Comparison of ENCODE assay signal across 18 cellular contexts in the genomic region with DNA sequence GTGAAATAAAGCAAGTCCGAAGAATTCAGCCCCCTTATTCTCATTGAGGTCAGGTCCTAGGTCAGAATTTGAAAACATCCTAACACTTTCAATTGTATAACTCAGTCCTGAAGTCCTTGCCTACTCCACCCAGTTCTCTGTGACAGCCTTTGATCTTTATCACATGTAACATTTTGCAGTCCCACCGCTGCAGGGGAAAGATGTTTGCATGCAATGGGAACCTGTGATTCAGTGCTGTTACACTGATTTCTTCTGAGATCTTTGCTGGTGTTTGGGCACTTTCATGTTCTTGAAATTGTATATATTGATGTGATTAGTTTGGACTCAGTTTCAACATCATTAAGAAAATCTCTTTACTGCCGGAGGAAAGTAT. TPM values are rescaled to one million over a fixed set of nuclear protein-coding genes. Genes with fewer than 3 reads are reported as not detected.
A peak's percentile ranks its signal among the peaks of the same experiment; 100 is the strongest.
DNase-seq lines count a peak whose midpoint lies in the region; TF ChIP-seq lines count a peak whose summit lies in the region.
"Had no signal": no experiment of that assay in that cellular context is flagged by ENCODE, and none has a peak within 500 bp of the region (broad histone marks: within the 10 kb centered on the region; RNA-seq: fewer than 3 reads in every experiment).

No MANE protein-coding gene starts in this region.

- H3K4me3 Mint-ChIP-seq in T-helper 2 cell treated with Interferon-gamma antibody and Interleukin-4, amounts not matched to agents 5 μg/mL and 100 μg/mL, for 36 hours = no peak overlapping the region
- H3K4me3 Mint-ChIP-seq in neural progenitor cell (no peak overlapping the region), endothelial cell (ENCODE audit: unreplicated experiment) (no peak overlapping the region)

- WGBS in GM23248 (ENCODE audit: low coverage in 1 of 2, low lambda C conversion rate in 2 of 2, missing lambda C conversion rate in 2 of 2), 2 experiments = 36 to 44% methylated on average over 3 of the region's 3 CpGs

- H3K4me3 ChIP-seq in GM23248 (no peak overlapping the region), neural progenitor cell (no peak overlapping the region)
- H3K4me3 ChIP-seq: A549 had no signal

- H3K9me2 ChIP-seq in GM23248 (ENCODE audit: insufficient read depth) = no peaks in the 10 kb centered on the region

- H3K4me1 ChIP-seq in GM23248 (ENCODE audit: insufficient read depth) (peaks cover 8% of the 10 kb centered on the region; the same call in 1 of the 2 replicates), neural progenitor cell (no peaks in the 10 kb centered on the region)
- H3K4me1 ChIP-seq: A549 had no signal

- no peaks in the 10 kb centered on the region for H3K9me3 ChIP-seq in GM23248 (ENCODE audit: low read depth)
- H3K9me3 ChIP-seq in neural progenitor cell (ENCODE audit: low read depth) = no peaks in the 10 kb centered on the region
- H3K9me3 ChIP-seq: A549 had no signal

- H3K4me1 Mint-ChIP-seq in T-helper 2 cell treated with Interferon-gamma antibody and Interleukin-4, amounts not matched to agents 5 μg/mL and 100 μg/mL, for 36 hours (ENCODE audit: low read depth) = peaks cover 12% of the 10 kb centered on the region
- H3K4me1 Mint-ChIP-seq in neural progenitor cell (no peaks in the 10 kb centered on the region), endothelial cell (ENCODE audit: unreplicated experiment) (peaks cover 8% of the 10 kb centered on the region)

- H3K9ac ChIP-seq in GM23248 (no peak overlapping the region), neural progenitor cell (no peak overlapping the region)

- TF ChIP-seq CTCF in neural progenitor cell (IDR thresholded peaks at IDR 0.05) = no peak
- no peak for TF ChIP-seq CTCF in endothelial cell (IDR thresholded peaks at IDR 0.05; ENCODE audit: unreplicated experiment)

- H3K36me3 Mint-ChIP-seq in T-helper 2 cell treated with Interferon-gamma antibody and Interleukin-4, amounts not matched to agents 5 μg/mL and 100 μg/mL, for 36 hours (ENCODE audit: low read depth) = no peaks in the 10 kb centered on the region
- H3K36me3 Mint-ChIP-seq in neural progenitor cell (no peaks in the 10 kb centered on the region), endothelial cell (ENCODE audit: low read depth, unreplicated experiment) (no peaks in the 10 kb centered on the region)

- peak overlapping the region; percentile 2; the same call in 1 of the 2 replicates for H2AFZ ChIP-seq in GM23248
- H2AFZ ChIP-seq in neural progenitor cell (replicated peaks) = peak overlapping the region; percentile 70

- in situ Hi-C loops in GM23248 (cut with MboI) = no loop called here

- H3K27ac ChIP-seq in GM23248 (no peak overlapping the region), neural progenitor cell (no peak overlapping the region)
- H3K27ac ChIP-seq: A549, RWPE1 had no signal

- H3K27me3 Mint-ChIP-seq in T-helper 2 cell treated with Interferon-gamma antibody and Interleukin-4, amounts not matched to agents 5 μg/mL and 100 μg/mL, for 36 hours (ENCODE audit: low read depth) = no peaks in the 10 kb centered on the region
- H3K27me3 Mint-ChIP-seq in neural progenitor cell (ENCODE audit: insufficient read depth, low read depth) (no peaks in the 10 kb centered on the region), endothelial cell (ENCODE audit: unreplicated experiment) (peaks cover 5% of the 10 kb centered on the region)

- H3F3A ChIP-seq in GM23248 (ENCODE audit: insufficient read depth) = peaks cover 6% of the 10 kb centered on the region
- H3F3A ChIP-seq in neural progenitor cell (ENCODE audit: low read depth) = no peaks in the 10 kb centered on the region

- no peaks in the 10 kb centered on the region for H3K36me3 ChIP-seq in GM23248 (ENCODE audit: low read depth)
- H3K36me3 ChIP-seq in neural progenitor cell = no peaks in the 10 kb centered on the region

- H3K4me2 ChIP-seq in GM23248 (ENCODE audit: unreplicated experiment) (no peak overlapping the region), neural progenitor cell (no peak overlapping the region)
- H3K4me2 ChIP-seq: A549 had no signal

- no peaks in the 10 kb centered on the region for H3K9me3 Mint-ChIP-seq in T-helper 2 cell treated with Interferon-gamma antibody and Interleukin-4, amounts not matched to agents 5 μg/mL and 100 μg/mL, for 36 hours
- H3K9me3 Mint-ChIP-seq in neural progenitor cell (no peaks in the 10 kb centered on the region), endothelial cell (ENCODE audit: unreplicated experiment) (no peaks in the 10 kb centered on the region)

- H3K27ac Mint-ChIP-seq in T-helper 2 cell treated with Interferon-gamma antibody and Interleukin-4, amounts not matched to agents 5 μg/mL and 100 μg/mL, for 36 hours = no peak overlapping the region
- no peak overlapping the region for H3K27ac Mint-ChIP-seq in neural progenitor cell
- H3K27ac Mint-ChIP-seq in endothelial cell (ENCODE audit: unreplicated experiment) = no peak overlapping the region

- no peaks in the 10 kb centered on the region for H3K79me2 ChIP-seq in GM23248 (ENCODE audit: insufficient read depth)
- H3K79me2 ChIP-seq in neural progenitor cell (ENCODE audit: low read depth) = no peaks in the 10 kb centered on the region

- DNase-seq in activated CD4-positive, alpha-beta T cell treated with anti-CD3 and anti-CD28 coated beads for 48 hours = peak; percentile 20
- DNase-seq in activated CD4-positive, alpha-beta T cell treated with anti-CD3 and anti-CD28 coated beads, Interleukin-2, amount 50 U/mL, for 48 hours = no peak
- no peak for DNase-seq in GM23248
- peak; percentile 31 for DNase-seq in T-helper 2 cell treated with Interferon-gamma antibody and Interleukin-4, amounts not matched to agents 5 μg/mL and 100 μg/mL, for 36 hours (ENCODE audit: low spot score)
- DNase-seq in neural progenitor cell (ENCODE audit: low spot score) = no peak
- DNase-seq in endothelial cell (ENCODE audit: low spot score) = no peak
- DNase-seq in NAMALWA (ENCODE audit: low spot score) = no peak
- DNase-seq: C1 segment of cervical spinal cord, DMS 273 treated with DMSO at 0.1 percent for 48 hours, NCI-H1048, NCI-H1436 treated with DMSO at 0.1 percent for 48 hours, NCI-H2029 treated with DMSO at 0.1 percent for 48 hours, NCI-H2171 treated with DMSO at 0.1 percent for 48 hours, NCI-H510A, NCI-H774, PC-3 had no signal

- no peaks in the 10 kb centered on the region for H3K27me3 ChIP-seq in GM23248 (replicated peaks; ENCODE audit: insufficient read depth)
- no peaks in the 10 kb centered on the region for H3K27me3 ChIP-seq in neural progenitor cell

- no peaks in the 10 kb centered on the region for H4K20me1 ChIP-seq in GM23248 (ENCODE audit: insufficient read depth)
- no peaks in the 10 kb centered on the region for H4K20me1 ChIP-seq in neural progenitor cell (ENCODE audit: low read depth)

RNA-seq across cellular contexts. Expression of a gene that starts 18.0 kb away (rescaled TPM):
- total RNA-seq in GM23248 (2014; rRNA removed; shearing (Covaris generic)) = 26.8 and 26.9 TPM in 2 replicates
- polyA plus RNA-seq in GM23248 (2016; fragmentation: Nextera tagmentation; extraction: Ambion mirVana) = 28.4 and 29.8 TPM in 2 replicates
- total RNA-seq in neural progenitor cell (ENCODE audit: low replicate concordance) (30.3 and 44.0 TPM in 2 replicates), endothelial cell (ENCODE audit: unreplicated experiment) (44.3 TPM)

Comparison
In these comparisons a context has a peak if more than half of its experiments do, and no peak if none do; other contexts are left out.
1. DNase-seq: peak in activated CD4-positive, alpha-beta T cell treated with anti-CD3 and anti-CD28 coated beads for 48 hours (single experiment) and T-helper 2 cell treated with Interferon-gamma antibody and Interleukin-4, amounts not matched to agents 5 μg/mL and 100 μg/mL, for 36 hours (single experiment); none in activated CD4-positive, alpha-beta T cell treated with anti-CD3 and anti-CD28 coated beads, Interleukin-2, amount 50 U/mL, for 48 hours (0 of 2), GM23248 (single experiment), neural progenitor cell (single experiment), endothelial cell (single experiment) and NAMALWA (single experiment).